ENCODE assay signal across 8 cellular contexts in genomic region chr10:119654540-119654939, GRCh38. TPM values are rescaled to one million over a fixed set of nuclear protein-coding genes. Genes with fewer than 3 reads are reported as not detected.
DNase-seq lines count a peak whose midpoint lies in the region; ATAC-seq, FAIRE-seq and TF ChIP-seq lines count a peak whose summit lies in the region.
"Had no signal": no experiment of that assay in that cellular context is flagged by ENCODE, and none has a peak within 500 bp of the region (broad histone marks: within the 10 kb centered on the region; RNA-seq: fewer than 3 reads in every experiment).

No MANE protein-coding gene starts in this region.

- no peak for TF ChIP-seq POLR2A in H54 (IDR thresholded peaks at IDR 0.05; ENCODE audit: low read depth, low read length)

- 82% methylated on average over 6 of the region's 6 CpGs for WGBS in smooth muscle cell (ENCODE audit: low lambda C conversion rate)

- H3K9me3 ChIP-seq in SJSA1 (replicated peaks) = no peaks in the 10 kb centered on the region
- H3K9me3 ChIP-seq in smooth muscle cell (replicated peaks; ENCODE audit: low read depth) = no peaks in the 10 kb centered on the region

- ATAC-seq in foreskin keratinocyte (peak; percentile 41), HG03095 (IDR thresholded peaks at IDR 0.05; ENCODE audit: unreplicated experiment) (no peak)

- peaks cover 34% of the 10 kb centered on the region for H3F3A ChIP-seq in smooth muscle cell (ENCODE audit: low read depth)

- H3K79me2 ChIP-seq in smooth muscle cell (ENCODE audit: low read depth) = peaks cover 75% of the 10 kb centered on the region

- H3K27ac ChIP-seq in SJSA1 (peak overlapping the region; percentile 50), foreskin keratinocyte (peak overlapping the region; percentile 26), smooth muscle cell (ENCODE audit: low read depth) (peak overlapping the region; percentile 96)

- peaks cover 60% of the 10 kb centered on the region for H3K36me3 ChIP-seq in SJSA1
- no peaks in the 10 kb centered on the region for H3K36me3 ChIP-seq in smooth muscle cell (ENCODE audit: low read depth)

- FAIRE-seq in H54 (lab: Jason Lieb, UNC) = no peak
- FAIRE-seq: TTC549 had no signal

- peaks cover 77% of the 10 kb centered on the region for H4K20me1 ChIP-seq in smooth muscle cell (ENCODE audit: low read depth)

- no peak overlapping the region for H2AFZ ChIP-seq in smooth muscle cell (ENCODE audit: low read depth)

- H3K27me3 ChIP-seq in SJSA1 (replicated peaks) (no peaks in the 10 kb centered on the region), foreskin keratinocyte (no peaks in the 10 kb centered on the region), smooth muscle cell (ENCODE audit: low read depth) (no peaks in the 10 kb centered on the region)

- H3K9ac ChIP-seq in smooth muscle cell (ENCODE audit: low read depth) = no peak overlapping the region

- TF ChIP-seq CTCF in foreskin keratinocyte (conservative IDR thresholded peaks at IDR 0.05) (no peak), smooth muscle cell (IDR thresholded peaks at IDR 0.05; ENCODE audit: borderline replicate concordance, insufficient read depth, poor library complexity, severe bottlenecking) (no peak)

- H3K4me3 ChIP-seq in SJSA1 (no peak overlapping the region), smooth muscle cell (peak overlapping the region; percentile 98)

- peak overlapping the region; percentile 97 for H3K4me2 ChIP-seq in smooth muscle cell

- H3K4me1 ChIP-seq in SJSA1 (replicated peaks) = peaks cover 67% of the 10 kb centered on the region
- H3K4me1 ChIP-seq in foreskin keratinocyte = peaks cover 39% of the 10 kb centered on the region
- peaks cover 50% of the 10 kb centered on the region for H3K4me1 ChIP-seq in smooth muscle cell (ENCODE audit: low read depth)

- DNase-seq in H54 (ENCODE audit: insufficient read length, low spot score) (peak; percentile 51), SJSA1 (ENCODE audit: low read depth in 1 of 2, low spot score in 2 of 2) (no peak), foreskin keratinocyte (peak; percentile 66 to 81), smooth muscle cell (lab: John Stamatoyannopoulos, UW; ENCODE audit: unreplicated experiment) (no peak), putamen (ENCODE audit: low spot score) (no peak)
- no peak for DNase-seq in activated CD8-positive, alpha-beta memory T cell treated with anti-CD3 and anti-CD28 coated beads, Interleukin-2, amount 50 U/mL, for 48 hours

RNA-seq across cellular contexts. Expression of gene BAG3, which starts 3.4 kb away (rescaled TPM):
- total RNA-seq in SJSA1 (2014; rRNA removed; shearing (Covaris generic)) = 12.6 and 19.7 TPM in 2 replicates
- total RNA-seq in foreskin keratinocyte = 60.7 and 65.4 TPM in 2 replicates
- 73.6 and 74.2 TPM in 2 replicates for polyA plus RNA-seq in foreskin keratinocyte
- total RNA-seq in smooth muscle cell = 24.4 and 25.5 TPM in 2 replicates
- polyA plus RNA-seq in smooth muscle cell = 70.1 and 73.7 TPM in 2 replicates

RNA-seq across cellular contexts. Expression of gene TIAL1, which starts 57.8 kb away (rescaled TPM):
- total RNA-seq in SJSA1 (2014; rRNA removed; shearing (Covaris generic)) = 22.9 and 47.8 TPM in 2 replicates
- total RNA-seq in foreskin keratinocyte = 107 and 116 TPM in 2 replicates
- polyA plus RNA-seq in foreskin keratinocyte = 80.4 and 95.3 TPM in 2 replicates
- total RNA-seq in smooth muscle cell = 117 and 118 TPM in 2 replicates
- polyA plus RNA-seq in smooth muscle cell = 40.0 and 53.6 TPM in 2 replicates

Comparison
In these comparisons a context has a peak if more than half of its experiments do, and no peak if none do; other contexts are left out.
1. DNase-seq: peak in H54 (single experiment) and foreskin keratinocyte (2 of 2); none in SJSA1 (0 of 2), smooth muscle cell (single experiment), activated CD8-positive, alpha-beta memory T cell treated with anti-CD3 and anti-CD28 coated beads, Interleukin-2, amount 50 U/mL, for 48 hours (single experiment) and putamen (single experiment).
2. H3K27ac ChIP-seq: peak in every context shown above with its lines; median percentile 96 in smooth muscle cell; 50 in SJSA1; 26 in foreskin keratinocyte.